Comparison of ENCODE assay signal across 1 cellular context in the genomic region with DNA sequence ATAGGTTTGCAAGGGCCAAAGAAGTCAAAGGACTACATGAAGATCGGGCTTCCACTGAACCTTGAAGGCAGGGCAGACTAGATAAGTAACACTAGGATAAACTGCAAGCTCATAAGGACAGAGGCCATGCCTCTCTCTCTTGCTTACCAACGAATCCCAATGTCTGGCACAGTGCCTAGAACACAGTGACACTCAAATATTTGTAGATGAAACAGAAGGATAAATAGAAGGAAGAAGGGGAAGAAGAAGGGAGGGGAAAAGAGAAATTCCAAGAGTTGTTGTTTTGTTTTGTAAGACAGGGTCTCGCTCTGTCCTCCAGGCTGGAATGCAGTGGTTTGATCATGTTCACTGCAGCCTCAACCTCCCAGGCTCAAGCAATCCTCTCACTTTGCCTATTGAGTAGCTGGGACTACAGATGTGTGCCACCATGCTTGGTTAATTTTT.
TF ChIP-seq lines count a peak whose summit lies in the region.

No MANE protein-coding gene starts in this region.

TF ChIP-seq in SK-N-SH, 30 proteins besides CTCF, POLR2A, EP300 and RAD21 (continued from another document):
- TF ChIP-seq, protein P1, sequence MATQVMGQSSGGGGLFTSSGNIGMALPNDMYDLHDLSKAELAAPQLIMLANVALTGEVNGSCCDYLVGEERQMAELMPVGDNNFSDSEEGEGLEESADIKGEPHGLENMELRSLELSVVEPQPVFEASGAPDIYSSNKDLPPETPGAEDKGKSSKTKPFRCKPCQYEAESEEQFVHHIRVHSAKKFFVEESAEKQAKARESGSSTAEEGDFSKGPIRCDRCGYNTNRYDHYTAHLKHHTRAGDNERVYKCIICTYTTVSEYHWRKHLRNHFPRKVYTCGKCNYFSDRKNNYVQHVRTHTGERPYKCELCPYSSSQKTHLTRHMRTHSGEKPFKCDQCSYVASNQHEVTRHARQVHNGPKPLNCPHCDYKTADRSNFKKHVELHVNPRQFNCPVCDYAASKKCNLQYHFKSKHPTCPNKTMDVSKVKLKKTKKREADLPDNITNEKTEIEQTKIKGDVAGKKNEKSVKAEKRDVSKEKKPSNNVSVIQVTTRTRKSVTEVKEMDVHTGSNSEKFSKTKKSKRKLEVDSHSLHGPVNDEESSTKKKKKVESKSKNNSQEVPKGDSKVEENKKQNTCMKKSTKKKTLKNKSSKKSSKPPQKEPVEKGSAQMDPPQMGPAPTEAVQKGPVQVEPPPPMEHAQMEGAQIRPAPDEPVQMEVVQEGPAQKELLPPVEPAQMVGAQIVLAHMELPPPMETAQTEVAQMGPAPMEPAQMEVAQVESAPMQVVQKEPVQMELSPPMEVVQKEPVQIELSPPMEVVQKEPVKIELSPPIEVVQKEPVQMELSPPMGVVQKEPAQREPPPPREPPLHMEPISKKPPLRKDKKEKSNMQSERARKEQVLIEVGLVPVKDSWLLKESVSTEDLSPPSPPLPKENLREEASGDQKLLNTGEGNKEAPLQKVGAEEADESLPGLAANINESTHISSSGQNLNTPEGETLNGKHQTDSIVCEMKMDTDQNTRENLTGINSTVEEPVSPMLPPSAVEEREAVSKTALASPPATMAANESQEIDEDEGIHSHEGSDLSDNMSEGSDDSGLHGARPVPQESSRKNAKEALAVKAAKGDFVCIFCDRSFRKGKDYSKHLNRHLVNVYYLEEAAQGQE (IDR thresholded peaks at IDR 0.05; ENCODE audit: low read depth, low read length): no peak
